Comparison of ENCODE assay signal across 8 cellular contexts in the genomic region with DNA sequence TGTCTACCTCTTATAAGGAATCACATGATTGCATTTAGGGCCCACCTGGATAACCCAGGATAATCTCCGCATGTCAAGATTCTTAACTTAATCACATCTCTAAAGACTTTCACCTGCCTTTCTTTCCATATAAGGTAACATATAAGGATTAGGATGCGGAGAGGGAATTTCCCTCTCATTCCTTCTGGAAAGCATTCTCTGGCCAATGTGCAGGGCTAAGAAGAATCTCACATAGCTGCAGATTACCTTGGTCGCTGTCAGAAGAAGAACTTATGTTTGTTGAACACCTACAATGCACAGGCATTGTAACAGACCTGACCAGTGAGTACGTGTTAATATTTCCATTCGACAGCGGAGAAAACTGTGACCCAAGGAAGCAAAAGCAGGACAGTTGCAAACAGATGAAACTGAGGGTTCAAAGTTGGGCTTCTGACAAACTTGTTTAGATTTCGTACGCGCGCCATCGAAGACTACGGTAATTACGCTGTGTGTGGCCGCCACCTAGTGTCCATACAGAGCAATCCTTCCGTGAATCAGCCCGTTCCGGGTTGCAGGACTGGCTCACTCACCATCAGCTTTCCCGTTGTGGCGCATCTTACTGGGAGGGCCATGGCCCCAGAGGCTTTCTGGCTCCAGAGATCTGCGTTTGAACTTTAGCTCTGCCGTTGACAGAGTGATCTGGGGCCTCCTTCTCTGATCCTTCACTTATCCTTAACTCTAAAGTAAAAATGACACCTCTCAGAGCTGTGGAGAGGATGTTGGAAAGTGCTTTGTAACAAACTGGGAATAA. TPM values are rescaled to one million over a fixed set of nuclear protein-coding genes. Genes with fewer than 3 reads are reported as not detected.
DNase-seq lines count a peak whose midpoint lies in the region; ATAC-seq and TF ChIP-seq lines count a peak whose summit lies in the region.

No MANE protein-coding gene starts in this region.

- intact Hi-C loops in lower lobe of right lung (cut with DNase I) = no loop called here

- no peaks in the 10 kb centered on the region for H3K9me3 ChIP-seq in lower lobe of right lung

- no peaks in the 10 kb centered on the region for H3K36me3 ChIP-seq in lower lobe of right lung

- ATAC-seq in HG03097 (IDR thresholded peaks at IDR 0.05; ENCODE audit: low FRiP score, unreplicated experiment) (peak; percentile 61), lower lobe of right lung (peak; percentile 91 to 94), HG03460 (IDR thresholded peaks at IDR 0.05; ENCODE audit: unreplicated experiment) (no peak)

- H3K27me3 ChIP-seq in lower lobe of right lung (ENCODE audit: low read depth) = no peaks in the 10 kb centered on the region

- peaks cover 9% of the 10 kb centered on the region for H3K4me1 ChIP-seq in lower lobe of right lung

- peak; percentile 85 for TF ChIP-seq CTCF in lower lobe of right lung (IDR thresholded peaks at IDR 0.05)

- H3K4me3 ChIP-seq in lower lobe of right lung = no peak overlapping the region

- DNase-seq in Daoy (ENCODE audit: low read depth) (peak; percentile 77), NCI-H748 (lab: John Stamatoyannopoulos, UW; ENCODE audit: unreplicated experiment) (peak; percentile 82), ecto neural progenitor cell (ENCODE audit: low spot score) (peak; percentile 81), lower lobe of right lung (peak; percentile 76)
- DNase-seq in activated CD4-positive, alpha-beta T cell treated with anti-CD3 and anti-CD28 coated beads, Interleukin-2, amount 50 U/mL, for 48 hours = peak; percentile 74 to 79
- peak; percentile 35 to 49 (median 44) for DNase-seq in stimulated activated CD4-positive, alpha-beta T cell treated with anti-CD3 and anti-CD28 coated beads, TNF-alpha, amount 100 ng/mL, for 4 hours (ENCODE audit: low read depth in 3 of 3)

- no peak overlapping the region for H3K27ac ChIP-seq in lower lobe of right lung

RNA-seq across cellular contexts. Expression of a gene that starts 9.5 kb away (rescaled TPM):
- not detected in 2 replicates for total RNA-seq in Daoy (2014; rRNA removed; shearing (Covaris generic))
- 2.1 TPM for total RNA-seq in lower lobe of right lung

RNA-seq across cellular contexts. Expression of a gene that starts 13.0 kb away (rescaled TPM):
- total RNA-seq in Daoy (2014; rRNA removed; shearing (Covaris generic)) = 0.63 and 0.86 TPM in 2 replicates
- total RNA-seq in lower lobe of right lung = not detected

RNA-seq across cellular contexts. Expression of a gene that starts 28.0 kb away (rescaled TPM):
- 0.06 TPM in 1 of 2 replicates, not detected in the other for total RNA-seq in Daoy (2014; rRNA removed; shearing (Covaris generic))
- total RNA-seq in lower lobe of right lung = 15.8 TPM

RNA-seq across cellular contexts. Expression of a gene that starts 53.3 kb away (rescaled TPM):
- 1.6 and 3.0 TPM in 2 replicates for total RNA-seq in Daoy (2014; rRNA removed; shearing (Covaris generic))
- total RNA-seq in lower lobe of right lung = 3.8 TPM

Comparison
In these comparisons a context has a peak if more than half of its experiments do, and no peak if none do; other contexts are left out.
1. RNA of a gene that starts 28.0 kb away (total RNA-seq): 15.8 TPM in lower lobe of right lung (single experiment); 0.06 TPM in Daoy; every median in the first group is over 10 times any median in the second.
2. Peak in every context shown above with its lines, with median percentiles within 50 percentile points of each other: DNase-seq.